ENCODE assay signal across 13 cellular contexts in genomic region chr7:143393267-143394041, GRCh38. TPM values are rescaled to one million over a fixed set of nuclear protein-coding genes. Genes with fewer than 3 reads are reported as not detected.
DNase-seq lines count a peak whose midpoint lies in the region; ATAC-seq and TF ChIP-seq lines count a peak whose summit lies in the region.
"Had no signal": no experiment of that assay in that cellular context is flagged by ENCODE, and none has a peak within 500 bp of the region (broad histone marks: within the 10 kb centered on the region; RNA-seq: fewer than 3 reads in every experiment).

No MANE protein-coding gene starts in this region.

- DNase-seq in HCEC 1CT (peak; percentile 21), fibroblast of mammary gland (ENCODE audit: low read depth) (peak; percentile 62), osteoblast (ENCODE audit: insufficient read length, low spot score, missing footprints) (peak; percentile 72)
- DNase-seq in stimulated activated CD4-positive, alpha-beta T cell treated with anti-CD3 and anti-CD28 coated beads, Interleukin-2, amount 100 ng/mL, for 48 hours: no peak
- DNase-seq: activated T-cell treated with anti-CD3 and anti-CD28 coated beads for 4 hours; CD8-positive, alpha-beta memory T cell; NCI-H524 treated with DMSO at 0.1 percent for 48 hours; SIG-M5; stimulated activated CD4-positive, alpha-beta T cell treated with anti-CD3 and anti-CD28 coated beads, Interleukin-1b, Interleukin-23, amount 100 ng/mL, for 48 hours had no signal

- ATAC-seq in SK-N-SH treated with all-trans-retinoic acid at 6 μM for 48 hours (peak; percentile 2), GM19351 (IDR thresholded peaks at IDR 0.05; ENCODE audit: unreplicated experiment) (no peak)
- no peak for ATAC-seq in activated CD4-positive, CD25-positive, alpha-beta regulatory T cell treated with anti-CD3 and anti-CD28 coated beads, Interleukin-2, amount 50 U/mL, for 24 hours

- TF ChIP-seq CTCF in fibroblast of mammary gland (conservative IDR thresholded peaks at IDR 0.05; ENCODE audit: control insufficient read depth, insufficient read depth, low read depth, low read length) (no peak), osteoblast (IDR thresholded peaks at IDR 0.05; ENCODE audit: extremely low read depth, low read depth, low read length) (no peak)

- H3K4me1 ChIP-seq in osteoblast (ENCODE audit: insufficient read depth, low read length): peaks cover 39% of the 10 kb centered on the region

- no peaks in the 10 kb centered on the region for H3K79me2 ChIP-seq in osteoblast (ENCODE audit: insufficient read depth, low read length)

- no peaks in the 10 kb centered on the region for H3K9me3 ChIP-seq in osteoblast (ENCODE audit: low read depth, low read length)

- peaks cover 41% of the 10 kb centered on the region for H3K36me3 ChIP-seq in osteoblast (ENCODE audit: insufficient read depth, low read length)

- no peak overlapping the region for H3K4me2 ChIP-seq in osteoblast (ENCODE audit: insufficient read depth, low read length)

- no peak overlapping the region for H3K4me3 ChIP-seq in fibroblast of mammary gland (ENCODE audit: control insufficient read depth, low read depth, low read length)
- H3K4me3 ChIP-seq in osteoblast (ENCODE audit: insufficient read depth, low read length): no peak overlapping the region

- H2AFZ ChIP-seq in osteoblast (ENCODE audit: low read length): no peak overlapping the region

- H3K27ac ChIP-seq in osteoblast (ENCODE audit: low read depth, low read length): no peak overlapping the region

- H3K27me3 ChIP-seq in osteoblast (ENCODE audit: insufficient read depth, low read length): no peaks in the 10 kb centered on the region

- H4K20me1 ChIP-seq in osteoblast (ENCODE audit: insufficient read depth, low read length): peaks cover 40% of the 10 kb centered on the region

TF ChIP-seq in SK-N-SH treated with all-trans-retinoic acid at 6 μM for 48 hours, 23 proteins besides CTCF, POLR2A, EP300 and RAD21:
- TF ChIP-seq ISL1 (CRISPR knock-in tag; IDR thresholded peaks at IDR 0.05) (peak; percentile 9; the same call in 1 of the 2 replicates), CSRNP3 (CRISPR knock-in tag; IDR thresholded peaks at IDR 0.05) (peak; percentile 21; the same call in 1 of the 2 replicates), RARB (CRISPR knock-in tag; IDR thresholded peaks at IDR 0.05) (peak; percentile 58; the same call in 1 of the 2 replicates), ZFP30 (CRISPR knock-in tag; IDR thresholded peaks at IDR 0.05) (peak; percentile 39; the same call in 1 of the 2 replicates), TCF4 (CRISPR knock-in tag; IDR thresholded peaks at IDR 0.05; ENCODE audit: borderline replicate concordance) (no peak), SNAI2 (CRISPR knock-in tag; IDR thresholded peaks at IDR 0.05) (0 out of 2 replicates have a peak, but pooled peaks have one; percentile 13), PATZ1 (CRISPR knock-in tag; IDR thresholded peaks at IDR 0.05; ENCODE audit: borderline replicate concordance) (peak; percentile 52), CREB5 (CRISPR knock-in tag; IDR thresholded peaks at IDR 0.05; ENCODE audit: low read depth) (peak; percentile 58; the same call in 1 of the 2 replicates), POU6F1 (CRISPR knock-in tag; IDR thresholded peaks at IDR 0.05; ENCODE audit: borderline replicate concordance, low read depth) (no peak), ZC3H10 (CRISPR knock-in tag; IDR thresholded peaks at IDR 0.05) (peak; percentile 92), TOX (CRISPR knock-in tag; IDR thresholded peaks at IDR 0.05; ENCODE audit: borderline replicate concordance) (peak; percentile 74)

RNA-seq across cellular contexts. Expression of gene ZYX, which starts 12.3 kb away (rescaled TPM):
- total RNA-seq in osteoblast: 38.9 and 47.4 TPM in 2 replicates

RNA-seq across cellular contexts. Expression of gene EPHA1, which starts 15.2 kb away (rescaled TPM):
- not detected in 2 replicates for total RNA-seq in osteoblast

RNA-seq across cellular contexts. Expression of gene FAM131B, which starts 30.9 kb away (rescaled TPM):
- 1.2 and 1.4 TPM in 2 replicates for total RNA-seq in osteoblast

RNA-seq across cellular contexts. Expression of gene TAS2R60, which starts 49.8 kb away (rescaled TPM):
- not detected in 2 replicates for total RNA-seq in osteoblast
- total RNA-seq: bronchial epithelial cell; CD8-positive, alpha-beta memory T cell had no signal

Comparison
In these comparisons a context has a peak if more than half of its experiments do, and no peak if none do; other contexts are left out.
1. DNase-seq: peak in HCEC 1CT (single experiment), fibroblast of mammary gland (single experiment) and osteoblast (single experiment); none in stimulated activated CD4-positive, alpha-beta T cell treated with anti-CD3 and anti-CD28 coated beads, Interleukin-2, amount 100 ng/mL, for 48 hours (0 of 2).